Comparison of ENCODE assay signal across 15 cellular contexts in genomic region chr19:52688335-52688734, GRCh38. TPM values are rescaled to one million over a fixed set of nuclear protein-coding genes. Genes with fewer than 3 reads are reported as not detected.
A peak's percentile ranks its signal among the peaks of the same experiment; 100 is the strongest.
DNase-seq lines count a peak whose midpoint lies in the region; ATAC-seq and TF ChIP-seq lines count a peak whose summit lies in the region.
"Had no signal": no experiment of that assay in that cellular context is flagged by ENCODE, and none has a peak within 500 bp of the region (broad histone marks: within the 10 kb centered on the region; RNA-seq: fewer than 3 reads in every experiment).

No MANE protein-coding gene starts in this region.

- peaks cover 61% of the 10 kb centered on the region for H3K79me2 ChIP-seq in PC-3 (ENCODE audit: low read length)
- H3K79me2 ChIP-seq in mesendoderm (ENCODE audit: control insufficient read depth, insufficient read depth, low read length), result peaks cover 3% of the 10 kb centered on the region

- no peak overlapping the region for H3K23ac ChIP-seq in mesendoderm (ENCODE audit: low read length)

- peaks cover 6% of the 10 kb centered on the region for H3K9me3 Mint-ChIP-seq in activated CD4-positive, alpha-beta T cell treated with anti-CD3 and anti-CD28 coated beads, Interleukin-2, amount 10 ng/mL, durations not matched to agents 24 days and 14 days
- H3K9me3 Mint-ChIP-seq in endodermal cell, result no peaks in the 10 kb centered on the region
- H3K9me3 Mint-ChIP-seq in osteocyte (ENCODE audit: unreplicated experiment), result no peaks in the 10 kb centered on the region

- no peaks in the 10 kb centered on the region; the same call in 1 of the 2 replicates for H3K9me3 ChIP-seq in PC-3 (ENCODE audit: low read length)
- no peaks in the 10 kb centered on the region for H3K9me3 ChIP-seq in endodermal cell (ENCODE audit: control insufficient read depth, low read length)
- H3K9me3 ChIP-seq in right cardiac atrium (ENCODE audit: control insufficient read depth, low read length), result no peaks in the 10 kb centered on the region
- H3K9me3 ChIP-seq: neutrophil had no signal

- H3K27ac ChIP-seq in PC-3 (ENCODE audit: low read length) (no peak overlapping the region), endodermal cell (ENCODE audit: low read depth, low read length) (no peak overlapping the region), right cardiac atrium (ENCODE audit: low read length) (no peak overlapping the region), mesendoderm (ENCODE audit: low read depth, low read length) (no peak overlapping the region)
- H3K27ac ChIP-seq: A549, neutrophil had no signal

- no peaks in the 10 kb centered on the region for H3K9me2 ChIP-seq in PC-3 (replicated peaks; ENCODE audit: low read length)

- no TSS peak for BruUV-seq in PC-3 (replicated peaks; lab: Mats Ljungman, UMichigan)

- no peaks in the 10 kb centered on the region for H3K27me3 Mint-ChIP-seq in activated CD4-positive, alpha-beta T cell treated with anti-CD3 and anti-CD28 coated beads, Interleukin-2, amount 10 ng/mL, durations not matched to agents 24 days and 14 days
- no peaks in the 10 kb centered on the region for H3K27me3 Mint-ChIP-seq in endodermal cell (ENCODE audit: insufficient read depth)
- H3K27me3 Mint-ChIP-seq in osteocyte (ENCODE audit: unreplicated experiment), result no peaks in the 10 kb centered on the region

- CTCF ChIA-PET in PC-3 (lab: Charles Lee), result no interaction called here

- ATAC-seq in PC-3 (no peak), right cardiac atrium (no peak), GM18909 (IDR thresholded peaks at IDR 0.05; ENCODE audit: poor library complexity, unreplicated experiment) (no peak)
- ATAC-seq: A549 had no signal

- intact Hi-C loops in activated CD4-positive, alpha-beta T cell treated with anti-CD3 and anti-CD28 coated beads, Interleukin-2, amount 10 ng/mL, durations not matched to agents 24 days and 14 days (cut with micrococcal nuclease), result no loop called here
- intact Hi-C loops in PC-3 (cut with micrococcal nuclease), result no loop called here
- intact Hi-C loops in right cardiac atrium (cut with DNase I), result no loop called here

- no peak overlapping the region for H2AK5ac ChIP-seq in mesendoderm (ENCODE audit: low read length)

- H2BK120ac ChIP-seq in mesendoderm (ENCODE audit: low read depth, low read length), result no peak overlapping the region

- H3K4me2 ChIP-seq in PC-3 (ENCODE audit: low read length), result peak overlapping the region; percentile 97
- H3K4me2 ChIP-seq in mesendoderm (ENCODE audit: low read length), result no peak overlapping the region
- H3K4me2 ChIP-seq: A549 had no signal

- H3K27ac Mint-ChIP-seq in activated CD4-positive, alpha-beta T cell treated with anti-CD3 and anti-CD28 coated beads, Interleukin-2, amount 10 ng/mL, durations not matched to agents 24 days and 14 days, result no peak overlapping the region
- H3K27ac Mint-ChIP-seq in endodermal cell, result no peak overlapping the region
- H3K27ac Mint-ChIP-seq in osteocyte (ENCODE audit: unreplicated experiment), result peak overlapping the region; percentile 97

- no peaks in the 10 kb centered on the region for H4K20me1 ChIP-seq in PC-3 (ENCODE audit: low read length)

- whole genome bisulfite sequencing in endodermal cell (ENCODE audit: insufficient coverage in 1 of 2, insufficient read length in 1 of 2), 2 experiments, result 94 to 100% methylated on average over 2 of the region's 2 CpGs
- WGBS in right cardiac atrium, result 79% methylated on average over 2 of the region's 2 CpGs
- no CpG with 5 or more reads among the region's 2 CpGs for WGBS in mesendoderm (ENCODE audit: extremely low coverage, insufficient coverage, low lambda C conversion rate)

- no peak for DNase-seq in activated CD4-positive, alpha-beta T cell treated with anti-CD3 and anti-CD28 coated beads, Interleukin-2, amount 10 ng/mL, durations not matched to agents 24 days and 14 days
- no peak for DNase-seq in activated CD4-positive, alpha-beta T cell treated with anti-CD3 and anti-CD28 coated beads for 48 hours
- DNase-seq in PC-3 (no peak), endodermal cell (no peak), osteocyte (ENCODE audit: extremely low spot score, unreplicated experiment) (no peak), right cardiac atrium (no peak), mesendoderm (no peak)
- DNase-seq: activated CD4-positive, CD25-positive, alpha-beta regulatory T cell; activated T-cell treated with anti-CD3 and anti-CD28 coated beads, Interleukin-2, amount 50 U/mL, for 1 hour; COR-L47; NCI-H1105; stimulated activated naive CD4-positive, alpha-beta T cell had no signal

- no peak overlapping the region for H3K56ac ChIP-seq in mesendoderm (ENCODE audit: low read length)

- H3K4me1 ChIP-seq in PC-3 (ENCODE audit: insufficient read depth, low read length) (peaks cover 37% of the 10 kb centered on the region), endodermal cell (ENCODE audit: control insufficient read depth, insufficient read depth, low read length) (peaks cover 9% of the 10 kb centered on the region), right cardiac atrium (ENCODE audit: control insufficient read depth, insufficient read depth, low read length) (no peaks in the 10 kb centered on the region), mesendoderm (ENCODE audit: control insufficient read depth, low read depth, low read length) (no peaks in the 10 kb centered on the region)
- H3K4me1 ChIP-seq: A549 had no signal

- H3K36me3 Mint-ChIP-seq in activated CD4-positive, alpha-beta T cell treated with anti-CD3 and anti-CD28 coated beads, Interleukin-2, amount 10 ng/mL, durations not matched to agents 24 days and 14 days (ENCODE audit: low read depth), result peaks cover 33% of the 10 kb centered on the region
- H3K36me3 Mint-ChIP-seq in endodermal cell (ENCODE audit: low read depth), result peaks cover 17% of the 10 kb centered on the region
- peaks cover 10% of the 10 kb centered on the region for H3K36me3 Mint-ChIP-seq in osteocyte (ENCODE audit: unreplicated experiment)

- TF ChIP-seq CTCF in PC-3 (conservative IDR thresholded peaks at IDR 0.05; ENCODE audit: low read depth, low read length) (no peak), endodermal cell (conservative IDR thresholded peaks at IDR 0.05) (no peak), osteocyte (IDR thresholded peaks at IDR 0.05) (no peak)

- H4K8ac ChIP-seq in mesendoderm (ENCODE audit: low read depth, low read length), result no peak overlapping the region

- H3K9ac ChIP-seq in PC-3 (ENCODE audit: low read length) (no peak overlapping the region), endodermal cell (ENCODE audit: extremely low read depth, low read length, poor library complexity, severe bottlenecking) (no peak overlapping the region), mesendoderm (ENCODE audit: low read length) (no peak overlapping the region)

- POLR2A ChIA-PET in PC-3 (lab: Charles Lee; ENCODE audit: unreplicated experiment), result no interaction called here

- H3K4me3 ChIP-seq in PC-3 (ENCODE audit: low read length) (peak overlapping the region; percentile 99), endodermal cell (ENCODE audit: low read length) (peak overlapping the region; percentile 99), right cardiac atrium (ENCODE audit: low read length) (no peak overlapping the region), mesendoderm (ENCODE audit: low read length) (no peak overlapping the region)
- H3K4me3 ChIP-seq: A549 had no signal

- peak overlapping the region; percentile 94 for H3K4me3 Mint-ChIP-seq in activated CD4-positive, alpha-beta T cell treated with anti-CD3 and anti-CD28 coated beads, Interleukin-2, amount 10 ng/mL, durations not matched to agents 24 days and 14 days
- H3K4me3 Mint-ChIP-seq in endodermal cell, result no peak overlapping the region
- H3K4me3 Mint-ChIP-seq in osteocyte (ENCODE audit: unreplicated experiment), result peak overlapping the region; percentile 93

- no peak overlapping the region for H2BK15ac ChIP-seq in mesendoderm (replicated peaks; ENCODE audit: low read depth)

- H3K4ac ChIP-seq in mesendoderm (ENCODE audit: low read depth, low read length), result no peak overlapping the region

- H2AFZ ChIP-seq in PC-3 (ENCODE audit: low read length), result no peak overlapping the region

- H3K36me3 ChIP-seq in PC-3 (ENCODE audit: low read depth, low read length), result peaks cover 17% of the 10 kb centered on the region
- peaks cover 14% of the 10 kb centered on the region for H3K36me3 ChIP-seq in endodermal cell (ENCODE audit: control insufficient read depth, insufficient read depth, low read length)
- peaks cover 2% of the 10 kb centered on the region for H3K36me3 ChIP-seq in mesendoderm (ENCODE audit: control insufficient read depth, insufficient read depth, low read length)
- H3K36me3 ChIP-seq: neutrophil had no signal

- no peak overlapping the region for H2BK5ac ChIP-seq in mesendoderm (ENCODE audit: low read length)

- H3F3A ChIP-seq in PC-3 (ENCODE audit: low read length, unreplicated experiment), result no peaks in the 10 kb centered on the region

- H3K18ac ChIP-seq in mesendoderm (ENCODE audit: low read length), result no peak overlapping the region

- peaks cover 3% of the 10 kb centered on the region for H3K79me1 ChIP-seq in mesendoderm (ENCODE audit: low read length)

- H3K4me1 Mint-ChIP-seq in activated CD4-positive, alpha-beta T cell treated with anti-CD3 and anti-CD28 coated beads, Interleukin-2, amount 10 ng/mL, durations not matched to agents 24 days and 14 days, result peaks cover 26% of the 10 kb centered on the region
- peaks cover 24% of the 10 kb centered on the region for H3K4me1 Mint-ChIP-seq in endodermal cell
- peaks cover 37% of the 10 kb centered on the region for H3K4me1 Mint-ChIP-seq in osteocyte (ENCODE audit: unreplicated experiment)

- H3K27me3 ChIP-seq in PC-3 (ENCODE audit: low read length) (no peaks in the 10 kb centered on the region), endodermal cell (ENCODE audit: control insufficient read depth, insufficient read depth, low read length, poor library complexity, severe bottlenecking) (no peaks in the 10 kb centered on the region), right cardiac atrium (ENCODE audit: control insufficient read depth, insufficient read depth) (no peaks in the 10 kb centered on the region), mesendoderm (ENCODE audit: insufficient read depth, low read length, poor library complexity) (no peaks in the 10 kb centered on the region)
- H3K27me3 ChIP-seq: neutrophil had no signal

- no peak overlapping the region for H4K5ac ChIP-seq in mesendoderm (ENCODE audit: low read length)

RNA-seq across cellular contexts. Expression of gene ZNF611, which starts 46.5 kb away (rescaled TPM):
- total RNA-seq in activated CD4-positive, alpha-beta T cell treated with anti-CD3 and anti-CD28 coated beads, Interleukin-2, amount 10 ng/mL, durations not matched to agents 24 days and 14 days, result 15.9 and 18.2 TPM in 2 replicates
- total RNA-seq in PC-3 (2014; rRNA removed), result 8.4 and 12.7 TPM in 2 replicates
- total RNA-seq in endodermal cell, result 100 to 1,000 TPM in 1 of 2 donors, 10 to 100 TPM in 1; 96.9 to 136 TPM
- polyA plus RNA-seq in endodermal cell (2013, experiment 1 of 2), result 12.4 TPM
- polyA plus RNA-seq in endodermal cell (2013, experiment 2 of 2), result 15.0 TPM
- total RNA-seq in osteocyte, result 16.1 and 20.7 TPM in 2 replicates
- 10 to 100 TPM in 1 of 4 donors, 1 to 10 TPM in 3; 8.8 to 12.1 (median 9.3) TPM for total RNA-seq in right cardiac atrium
- polyA plus RNA-seq in right cardiac atrium, result 5.9 TPM
- 12.0 TPM for polyA plus RNA-seq in mesendoderm (2013, experiment 1 of 2)
- 13.8 TPM for polyA plus RNA-seq in mesendoderm (2013, experiment 2 of 2)

RNA-seq across cellular contexts. Expression of gene ZNF83, which starts 50.2 kb away (rescaled TPM):
- 22.1 and 26.3 TPM in 2 replicates for total RNA-seq in activated CD4-positive, alpha-beta T cell treated with anti-CD3 and anti-CD28 coated beads, Interleukin-2, amount 10 ng/mL, durations not matched to agents 24 days and 14 days
- total RNA-seq in PC-3 (2014; rRNA removed) (32.9 and 45.4 TPM in 2 replicates), endodermal cell (10 to 100 TPM; 59.0 to 88.7 TPM), osteocyte (55.6 and 58.1 TPM in 2 replicates), right cardiac atrium (10 to 100 TPM; 19.2 to 27.4 (median 22.5) TPM)
- 62.8 TPM for polyA plus RNA-seq in endodermal cell (2013, experiment 1 of 2)
- 60.8 TPM for polyA plus RNA-seq in endodermal cell (2013, experiment 2 of 2)
- 24.9 TPM for polyA plus RNA-seq in right cardiac atrium
- 14.9 TPM for polyA plus RNA-seq in mesendoderm (2013, experiment 1 of 2)
- polyA plus RNA-seq in mesendoderm (2013, experiment 2 of 2), result 14.0 TPM

Comparison
In these comparisons a context has a peak if more than half of its experiments do, and no peak if none do; other contexts are left out.
1. H3K4me3 ChIP-seq: peak in PC-3 (single experiment) and endodermal cell (single experiment); none in right cardiac atrium (single experiment) and mesendoderm (single experiment).